In genomic region chr6:150720774-150721233, GRCh38 we compare ENCODE assay signal across 9 cellular contexts.
DNase-seq lines count a peak whose midpoint lies in the region; ATAC-seq lines count a peak whose summit lies in the region.
"Had no signal": no experiment of that assay in that cellular context is flagged by ENCODE, and none has a peak within 500 bp of the region (broad histone marks: within the 10 kb centered on the region; RNA-seq: fewer than 3 reads in every experiment).

No MANE protein-coding gene starts in this region.

- no peaks in the 10 kb centered on the region for H3K36me3 Mint-ChIP-seq in activated T-cell treated with anti-CD3 and anti-CD28 coated beads, Interleukin-2, amount 50 U/mL, for 72 hours (ENCODE audit: insufficient read depth in 2 of 2)
- H3K36me3 Mint-ChIP-seq: activated naive CD8-positive, alpha-beta T cell treated with anti-CD3 and anti-CD28 coated beads, Interleukin-2, amount 10 ng/mL, durations not matched to agents 7 days and 5 days had no signal

- peaks cover 42% of the 10 kb centered on the region for H3K27me3 Mint-ChIP-seq in activated T-cell treated with anti-CD3 and anti-CD28 coated beads, Interleukin-2, amount 50 U/mL, for 72 hours (ENCODE audit: low read depth)

- H3K27ac Mint-ChIP-seq in activated T-cell treated with anti-CD3 and anti-CD28 coated beads, Interleukin-2, amount 50 U/mL, for 72 hours: no peak overlapping the region
- H3K27ac Mint-ChIP-seq: activated naive CD8-positive, alpha-beta T cell treated with anti-CD3 and anti-CD28 coated beads, Interleukin-2, amount 10 ng/mL, durations not matched to agents 7 days and 5 days had no signal

- no peaks in the 10 kb centered on the region for H3K9me3 Mint-ChIP-seq in activated T-cell treated with anti-CD3 and anti-CD28 coated beads, Interleukin-2, amount 50 U/mL, for 72 hours
- H3K9me3 Mint-ChIP-seq: activated naive CD8-positive, alpha-beta T cell treated with anti-CD3 and anti-CD28 coated beads, Interleukin-2, amount 10 ng/mL, durations not matched to agents 7 days and 5 days had no signal

- peak overlapping the region; percentile 2 to 5 for H3K4me3 Mint-ChIP-seq in activated T-cell treated with anti-CD3 and anti-CD28 coated beads, Interleukin-2, amount 50 U/mL, for 72 hours
- H3K4me3 Mint-ChIP-seq: activated naive CD8-positive, alpha-beta T cell treated with anti-CD3 and anti-CD28 coated beads, Interleukin-2, amount 10 ng/mL, durations not matched to agents 7 days and 5 days had no signal

- peaks cover 27% of the 10 kb centered on the region for H3K4me1 Mint-ChIP-seq in activated T-cell treated with anti-CD3 and anti-CD28 coated beads, Interleukin-2, amount 50 U/mL, for 72 hours (ENCODE audit: low read depth)

- peak; percentile 97 to 98 for ATAC-seq in activated T-cell treated with anti-CD3 and anti-CD28 coated beads, Interleukin-2, amount 50 U/mL, for 72 hours (replicated peaks in 1 of 2)
- ATAC-seq in HG02840 (IDR thresholded peaks at IDR 0.05; ENCODE audit: low FRiP score, unreplicated experiment): peak; percentile 86

- DNase-seq in activated T-cell treated with anti-CD3 and anti-CD28 coated beads, Interleukin-2, amount 50 U/mL, for 72 hours: peak; percentile 7 to 14
- DNase-seq in activated T-cell treated with anti-CD3 and anti-CD28 coated beads, Interleukin-2, amount 50 U/mL, for 1 hour: no peak
- peak; percentile 30 to 41 for DNase-seq in NCI-H187 (lab: John Stamatoyannopoulos, UW)
- peak; percentile 56 for DNase-seq in dermis blood vessel endothelial cell
- peak; percentile 77 for DNase-seq in pons (ENCODE audit: low spot score)
- DNase-seq in hepatic stellate cell (ENCODE audit: low spot score): no peak
- DNase-seq in cortex of kidney (lab: John Stamatoyannopoulos, UW): no peak
- DNase-seq: activated naive CD8-positive, alpha-beta T cell treated with anti-CD3 and anti-CD28 coated beads, Interleukin-2, amount 10 ng/mL, durations not matched to agents 7 days and 5 days had no signal

Comparison
In these comparisons a context has a peak if more than half of its experiments do, and no peak if none do; other contexts are left out.
1. DNase-seq: peak in activated T-cell treated with anti-CD3 and anti-CD28 coated beads, Interleukin-2, amount 50 U/mL, for 72 hours (2 of 2), NCI-H187 (2 of 2), dermis blood vessel endothelial cell (single experiment) and pons (single experiment); none in activated T-cell treated with anti-CD3 and anti-CD28 coated beads, Interleukin-2, amount 50 U/mL, for 1 hour (single experiment), hepatic stellate cell (single experiment) and cortex of kidney (single experiment).